Comparison of ENCODE assay signal across 38 cellular contexts in genomic region chr3:3429841-3430240, GRCh38.
"Had no signal": no experiment of that assay in that cellular context is flagged by ENCODE, and none has a peak within 500 bp of the region (broad histone marks: within the 10 kb centered on the region; RNA-seq: fewer than 3 reads in every experiment).

No MANE protein-coding gene starts in this region.

- DNase-seq: activated effector memory CD4-positive, alpha-beta T cell treated with anti-CD3 and anti-CD28 coated beads, Interleukin-2, amount 50 U/mL, for 16 hours; activated effector memory CD4-positive, alpha-beta T cell treated with Interleukin-2 at 50 U/mL for 16 hours; activated gamma-delta T cell; activated gamma-delta T cell treated with Interleukin-2 at 50 U/mL for 16 hours; activated naive CD4-positive, alpha-beta T cell; activated naive CD4-positive, alpha-beta T cell treated with anti-CD3 and anti-CD28 coated beads for 36 hours; activated naive CD4-positive, alpha-beta T cell treated with anti-CD3 and anti-CD28 coated beads, Interleukin-2, amount 10 ng/mL, durations not matched to agents 7 days and 5 days; activated naive CD4-positive, alpha-beta T cell treated with anti-CD3 and anti-CD28 coated beads, Interleukin-2, amount 50 U/mL, for 16 hours; activated naive CD4-positive, alpha-beta T cell treated with Interleukin-2 at 50 U/mL for 16 hours; activated naive CD8-positive, alpha-beta T cell treated with anti-CD3 and anti-CD28 coated beads for 36 hours; activated naive CD8-positive, alpha-beta T cell treated with anti-CD3 and anti-CD28 coated beads, Interleukin-2, amount 10 ng/mL, durations not matched to agents 7 days and 5 days; activated naive CD8-positive, alpha-beta T cell treated with anti-CD3 and anti-CD28 coated beads, Interleukin-2, amount 50 U/mL, for 24 hours; activated T-cell treated with anti-CD3 and anti-CD28 coated beads for 4 hours; activated T-cell treated with anti-CD3 and anti-CD28 coated beads, Interleukin-2, amount 50 U/mL, for 1 hour; activated T-cell treated with anti-CD3 and anti-CD28 coated beads, Interleukin-2, amount 50 U/mL, for 24 hours; activated T-cell treated with anti-CD3 and anti-CD28 coated beads, Interleukin-2, amount 50 U/mL, for 4 hours; activated T-cell treated with anti-CD3 and anti-CD28 coated beads, Interleukin-2, amount 50 U/mL, for 48 hours; activated T-cell treated with anti-CD3 and anti-CD28 coated beads, Interleukin-2, amount 50 U/mL, for 72 hours; adrenal gland; amniotic stem cell; amygdala; anterior cingulate cortex; aorta; body of pancreas; brain microvascular endothelial cell; central memory CD4-positive, alpha-beta T cell; cerebellar nuclear complex had no signal

- H3K27me3 ChIP-seq: adrenal gland, ascending aorta, body of pancreas, brain microvascular endothelial cell, breast epithelium, cardiac muscle cell had no signal

- H3K27me3 Mint-ChIP-seq: activated naive CD4-positive, alpha-beta T cell treated with anti-CD3 and anti-CD28 coated beads, Interleukin-2, amount 10 ng/mL, durations not matched to agents 7 days and 5 days; activated naive CD4-positive, alpha-beta T cell treated with anti-CD3 and anti-CD28 coated beads, Interleukin-2, amount 50 U/mL, for 24 hours; activated naive CD8-positive, alpha-beta T cell treated with anti-CD3 and anti-CD28 coated beads for 36 hours; activated naive CD8-positive, alpha-beta T cell treated with anti-CD3 and anti-CD28 coated beads, Interleukin-2, amount 10 ng/mL, durations not matched to agents 7 days and 5 days; activated naive CD8-positive, alpha-beta T cell treated with anti-CD3 and anti-CD28 coated beads, Interleukin-2, amount 50 U/mL, for 24 hours; activated T-cell treated with anti-CD3 and anti-CD28 coated beads, Interleukin-2, amount 50 U/mL, for 24 hours; brain; central memory CD8-positive, alpha-beta T cell had no signal

- H3K36me3 Mint-ChIP-seq: activated naive CD4-positive, alpha-beta T cell treated with anti-CD3 and anti-CD28 coated beads, Interleukin-2, amount 10 ng/mL, durations not matched to agents 7 days and 5 days; activated naive CD4-positive, alpha-beta T cell treated with anti-CD3 and anti-CD28 coated beads, Interleukin-2, amount 50 U/mL, for 24 hours; activated naive CD4-positive, alpha-beta T cell treated with anti-CD3 and anti-CD28 coated beads, Interleukin-2, amount 50 U/mL, for 72 hours; activated naive CD8-positive, alpha-beta T cell; activated naive CD8-positive, alpha-beta T cell treated with anti-CD3 and anti-CD28 coated beads for 36 hours; activated naive CD8-positive, alpha-beta T cell treated with anti-CD3 and anti-CD28 coated beads, Interleukin-2, amount 10 ng/mL, durations not matched to agents 7 days and 5 days; brain had no signal

- H3K9me3 ChIP-seq: adrenal gland, ascending aorta, body of pancreas, breast epithelium had no signal

- H3K27ac Mint-ChIP-seq: activated naive CD4-positive, alpha-beta T cell treated with anti-CD3 and anti-CD28 coated beads for 36 hours; activated naive CD4-positive, alpha-beta T cell treated with anti-CD3 and anti-CD28 coated beads, Interleukin-2, amount 10 ng/mL, durations not matched to agents 7 days and 5 days; activated naive CD4-positive, alpha-beta T cell treated with anti-CD3 and anti-CD28 coated beads, Interleukin-2, amount 50 U/mL, for 24 hours; activated naive CD4-positive, alpha-beta T cell treated with anti-CD3 and anti-CD28 coated beads, Interleukin-2, amount 50 U/mL, for 72 hours; activated naive CD8-positive, alpha-beta T cell; activated naive CD8-positive, alpha-beta T cell treated with anti-CD3 and anti-CD28 coated beads for 36 hours; activated naive CD8-positive, alpha-beta T cell treated with anti-CD3 and anti-CD28 coated beads, Interleukin-2, amount 10 ng/mL, durations not matched to agents 7 days and 5 days; activated naive CD8-positive, alpha-beta T cell treated with anti-CD3 and anti-CD28 coated beads, Interleukin-2, amount 50 U/mL, for 24 hours; activated T-cell treated with anti-CD3 and anti-CD28 coated beads, Interleukin-2, amount 50 U/mL, for 24 hours; activated T-cell treated with anti-CD3 and anti-CD28 coated beads, Interleukin-2, amount 50 U/mL, for 72 hours; activated T-helper 1 cell treated with anti-CD3 and anti-CD28 coated beads, Interleukin-12 subunit alpha, Interleukin-12 subunit beta, Interleukin-2, Interleukin-4 antibody, amounts not matched to agents 30 ng/mL and 10 ng/mL and 1 ng/mL, durations not matched to agents 14 hours and 24 hours and 36 hours; activated T-helper 17 cell treated with anti-CD3 and anti-CD28 coated beads, Interleukin-2, amount 50 U/mL, for 72 hours; activated T-helper 2 cell treated with anti-CD3 and anti-CD28 coated beads, Interferon-gamma antibody, Interleukin-2, Interleukin-4, amounts not matched to agents 10 μg/mL and 5 μg/mL and 100 μg/mL, durations not matched to agents 14 hours and 24 hours and 36 hours; brain had no signal

- ATAC-seq: activated naive CD4-positive, alpha-beta T cell treated with anti-CD3 and anti-CD28 coated beads, Interleukin-2, amount 50 U/mL, for 72 hours; activated naive CD8-positive, alpha-beta T cell treated with anti-CD3 and anti-CD28 coated beads, Interleukin-2, amount 50 U/mL, for 24 hours; activated T-cell treated with anti-CD3 and anti-CD28 coated beads, Interleukin-2, amount 50 U/mL, for 4 hours; activated T-cell treated with anti-CD3 and anti-CD28 coated beads, Interleukin-2, amount 50 U/mL, for 72 hours; activated T-helper 17 cell treated with anti-CD3 and anti-CD28 coated beads, Interleukin-2, amount 50 U/mL, for 72 hours; body of pancreas had no signal

- H3K4me1 Mint-ChIP-seq: activated naive CD4-positive, alpha-beta T cell treated with anti-CD3 and anti-CD28 coated beads, Interleukin-2, amount 10 ng/mL, durations not matched to agents 7 days and 5 days; activated naive CD4-positive, alpha-beta T cell treated with anti-CD3 and anti-CD28 coated beads, Interleukin-2, amount 50 U/mL, for 24 hours; activated naive CD8-positive, alpha-beta T cell treated with anti-CD3 and anti-CD28 coated beads for 36 hours; activated naive CD8-positive, alpha-beta T cell treated with anti-CD3 and anti-CD28 coated beads, Interleukin-2, amount 10 ng/mL, durations not matched to agents 7 days and 5 days; activated naive CD8-positive, alpha-beta T cell treated with anti-CD3 and anti-CD28 coated beads, Interleukin-2, amount 50 U/mL, for 24 hours; activated T-helper 17 cell treated with anti-CD3 and anti-CD28 coated beads, Interleukin-2, amount 50 U/mL, for 72 hours; central memory CD8-positive, alpha-beta T cell had no signal

- H3K36me3 ChIP-seq: adrenal gland, ascending aorta, brain microvascular endothelial cell, breast epithelium, cardiac muscle cell had no signal

- H3K9me3 Mint-ChIP-seq: activated naive CD4-positive, alpha-beta T cell treated with anti-CD3 and anti-CD28 coated beads for 36 hours; activated naive CD4-positive, alpha-beta T cell treated with anti-CD3 and anti-CD28 coated beads, Interleukin-2, amount 10 ng/mL, durations not matched to agents 7 days and 5 days; activated naive CD4-positive, alpha-beta T cell treated with anti-CD3 and anti-CD28 coated beads, Interleukin-2, amount 50 U/mL, for 24 hours; activated naive CD4-positive, alpha-beta T cell treated with anti-CD3 and anti-CD28 coated beads, Interleukin-2, amount 50 U/mL, for 72 hours; activated naive CD8-positive, alpha-beta T cell treated with anti-CD3 and anti-CD28 coated beads for 36 hours; activated naive CD8-positive, alpha-beta T cell treated with anti-CD3 and anti-CD28 coated beads, Interleukin-2, amount 50 U/mL, for 24 hours; activated T-cell treated with anti-CD3 and anti-CD28 coated beads, Interleukin-2, amount 50 U/mL, for 72 hours; activated T-helper 1 cell treated with anti-CD3 and anti-CD28 coated beads, Interleukin-12 subunit alpha, Interleukin-12 subunit beta, Interleukin-2, Interleukin-4 antibody, amounts not matched to agents 30 ng/mL and 10 ng/mL and 1 ng/mL, durations not matched to agents 14 hours and 24 hours and 36 hours; activated T-helper 2 cell treated with anti-CD3 and anti-CD28 coated beads, Interferon-gamma antibody, Interleukin-2, Interleukin-4, amounts not matched to agents 10 μg/mL and 5 μg/mL and 100 μg/mL, durations not matched to agents 14 hours and 24 hours and 36 hours had no signal

- H3K4me1 ChIP-seq: adrenal gland, ascending aorta, body of pancreas, breast epithelium had no signal

- H3K4me3 ChIP-seq: adrenal gland, ascending aorta, body of pancreas, breast epithelium, cardiac muscle cell had no signal

- H3K4me3 Mint-ChIP-seq: activated naive CD4-positive, alpha-beta T cell treated with anti-CD3 and anti-CD28 coated beads for 36 hours; activated naive CD4-positive, alpha-beta T cell treated with anti-CD3 and anti-CD28 coated beads, Interleukin-2, amount 10 ng/mL, durations not matched to agents 7 days and 5 days; activated naive CD4-positive, alpha-beta T cell treated with anti-CD3 and anti-CD28 coated beads, Interleukin-2, amount 50 U/mL, for 24 hours; activated naive CD8-positive, alpha-beta T cell; activated naive CD8-positive, alpha-beta T cell treated with anti-CD3 and anti-CD28 coated beads for 36 hours; activated naive CD8-positive, alpha-beta T cell treated with anti-CD3 and anti-CD28 coated beads, Interleukin-2, amount 10 ng/mL, durations not matched to agents 7 days and 5 days; activated naive CD8-positive, alpha-beta T cell treated with anti-CD3 and anti-CD28 coated beads, Interleukin-2, amount 50 U/mL, for 24 hours; activated T-cell treated with anti-CD3 and anti-CD28 coated beads, Interleukin-2, amount 50 U/mL, for 24 hours; activated T-cell treated with anti-CD3 and anti-CD28 coated beads, Interleukin-2, amount 50 U/mL, for 4 hours; activated T-cell treated with anti-CD3 and anti-CD28 coated beads, Interleukin-2, amount 50 U/mL, for 72 hours; activated T-helper 1 cell treated with anti-CD3 and anti-CD28 coated beads, Interleukin-12 subunit alpha, Interleukin-12 subunit beta, Interleukin-2, Interleukin-4 antibody, amounts not matched to agents 30 ng/mL and 10 ng/mL and 1 ng/mL, durations not matched to agents 14 hours and 24 hours and 36 hours; activated T-helper 17 cell treated with anti-CD3 and anti-CD28 coated beads, Interleukin-2, amount 50 U/mL, for 72 hours; brain; central memory CD8-positive, alpha-beta T cell had no signal

- H3K27ac ChIP-seq: adrenal gland, ascending aorta, body of pancreas, brain microvascular endothelial cell, breast epithelium, cardiac muscle cell had no signal
